18 cellular contexts compared by ENCODE assay signal in the genomic region with DNA sequence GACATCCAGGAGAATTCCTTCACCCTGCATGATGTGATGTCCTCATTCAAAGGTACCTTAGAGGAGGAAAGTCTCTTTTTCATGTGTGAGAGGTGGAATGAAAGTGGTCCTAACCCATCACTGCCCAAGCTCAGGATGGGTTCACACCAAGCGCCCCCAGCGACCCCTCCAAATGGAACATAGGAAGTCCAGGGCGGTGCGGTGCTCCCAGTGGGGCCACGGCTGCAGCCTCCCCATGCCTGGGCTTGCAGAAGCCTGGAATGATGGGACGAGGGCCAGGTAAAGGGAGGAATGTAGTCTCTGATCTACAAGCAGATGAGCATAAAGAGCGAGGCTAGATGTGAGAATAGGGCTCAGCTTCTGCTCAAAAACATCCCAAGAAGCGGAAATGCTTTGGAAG.
"Had no signal": no experiment of that assay in that cellular context is flagged by ENCODE, and none has a peak within 500 bp of the region (broad histone marks: within the 10 kb centered on the region; RNA-seq: fewer than 3 reads in every experiment).

No MANE protein-coding gene starts in this region.

- H3K4me3 ChIP-seq: MG63, SJCRH30 had no signal

- H3K9me3 ChIP-seq: MG63, SJCRH30 had no signal

- ATAC-seq: Panc1, PC-3, SK-N-SH treated with all-trans-retinoic acid at 6 μM for 48 hours had no signal

- H3K27ac ChIP-seq: RWPE1, SJCRH30 had no signal

- H3K27me3 ChIP-seq: MG63, SJCRH30 had no signal

- DNase-seq: KBM-7, MG63, NCI-H1417 treated with DMSO at 0.1 percent for 48 hours, NCI-H146, NCI-H2029, NCI-H2081 treated with DMSO at 0.1 percent for 48 hours, NCI-H2171, NCI-H226, NCI-H510A, NCI-H524 treated with DMSO at 0.1 percent for 48 hours, NCI-H69, NCI-H774, PC-3, SHP77, SJCRH30 had no signal

- H3K36me3 ChIP-seq: MG63, SJCRH30 had no signal
